11 cellular contexts compared by ENCODE assay signal in the genomic region with DNA sequence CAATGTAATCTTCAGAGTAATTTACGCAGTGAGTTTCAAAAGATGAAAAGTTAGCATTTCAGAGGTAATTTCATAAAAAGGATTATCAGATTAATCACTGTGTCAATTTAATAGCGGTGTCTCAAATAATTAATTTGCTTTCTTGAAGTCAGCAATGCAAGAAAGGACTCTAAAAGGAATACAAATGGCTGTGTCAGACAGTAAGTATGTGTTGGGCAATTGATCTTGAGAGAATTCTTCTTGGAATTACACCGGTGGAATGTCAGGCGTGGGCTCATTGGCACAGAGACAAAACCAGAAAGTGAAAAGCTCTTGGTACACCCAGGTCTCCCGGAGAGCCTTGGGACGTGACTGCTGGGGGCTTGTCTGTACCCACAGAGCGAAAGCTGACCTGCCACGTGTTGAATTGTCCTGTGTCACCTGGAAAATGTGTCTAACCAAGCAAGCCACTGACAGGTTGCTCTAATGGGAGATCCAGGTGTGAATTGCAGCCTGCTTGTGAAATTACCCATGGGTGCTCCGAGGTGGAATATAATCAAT.
DNase-seq lines count a peak whose midpoint lies in the region; ATAC-seq, FAIRE-seq and TF ChIP-seq lines count a peak whose summit lies in the region.
"Had no signal": no experiment of that assay in that cellular context is flagged by ENCODE, and none has a peak within 500 bp of the region (broad histone marks: within the 10 kb centered on the region; RNA-seq: fewer than 3 reads in every experiment).

No MANE protein-coding gene starts in this region.

- CTCF ChIA-PET in activated CD8-positive, alpha-beta T cell treated with anti-CD3 and anti-CD28 coated beads, Interleukin-2, amount 10 ng/mL, durations not matched to agents 7 days and 5 days (lab: Charles Lee), result no interaction called here
- CTCF ChIA-PET in activated CD8-positive, alpha-beta T cell treated with anti-CD3 and anti-CD28 coated beads for 36 hours (lab: Charles Lee), result no interaction called here

- H3K9me3 ChIP-seq in astrocyte (ENCODE audit: insufficient read depth, low read depth, low read length), result no peaks in the 10 kb centered on the region
- no peaks in the 10 kb centered on the region for H3K9me3 ChIP-seq in upper lobe of right lung
- H3K9me3 ChIP-seq: BLaER1 treated with 17β-estradiol and CSF1 and Interleukin-3, amounts not matched to agents 10 nM and 100 nM had no signal

- in situ Hi-C loops in GM13977 (cut with MboI; ENCODE audit: low pct_unique_long_range_greater_than_20kb, low sequenced_read_pairs, unreplicated experiment), result no loop called here

- H3K27ac Mint-ChIP-seq in activated CD8-positive, alpha-beta T cell treated with anti-CD3 and anti-CD28 coated beads, Interleukin-2, amount 10 ng/mL, durations not matched to agents 7 days and 5 days, result no peak overlapping the region
- H3K27ac Mint-ChIP-seq in activated CD8-positive, alpha-beta T cell treated with anti-CD3 and anti-CD28 coated beads for 36 hours, result no peak overlapping the region
- H3K27ac Mint-ChIP-seq in astrocyte (ENCODE audit: unreplicated experiment), result peak overlapping the region; percentile 66

- no peak for TF ChIP-seq CTCF in activated CD8-positive, alpha-beta T cell treated with anti-CD3 and anti-CD28 coated beads for 36 hours (IDR thresholded peaks at IDR 0.05)
- no peak for TF ChIP-seq CTCF in astrocyte (IDR thresholded peaks at IDR 0.05; ENCODE audit: insufficient read depth, low read depth, low read length)
- no peak for TF ChIP-seq CTCF in upper lobe of right lung (IDR thresholded peaks at IDR 0.05)
- TF ChIP-seq CTCF in GM13977 (IDR thresholded peaks at IDR 0.05; ENCODE audit: extremely low read depth, insufficient read depth, missing control alignments), result no peak

- H3K4me1 ChIP-seq in astrocyte (ENCODE audit: insufficient read depth, low read length) (peaks cover 31% of the 10 kb centered on the region), upper lobe of right lung (peaks cover 14% of the 10 kb centered on the region)

- POLR2A ChIA-PET in activated CD8-positive, alpha-beta T cell treated with anti-CD3 and anti-CD28 coated beads, Interleukin-2, amount 10 ng/mL, durations not matched to agents 7 days and 5 days (lab: Charles Lee), result no interaction called here
- POLR2A ChIA-PET in activated CD8-positive, alpha-beta T cell treated with anti-CD3 and anti-CD28 coated beads for 36 hours (lab: Charles Lee), result no interaction called here

- H4K20me1 ChIP-seq in astrocyte (ENCODE audit: insufficient read depth, low read length), result no peaks in the 10 kb centered on the region

- H3K27me3 ChIP-seq in astrocyte (ENCODE audit: insufficient read depth, low read length) (no peaks in the 10 kb centered on the region), upper lobe of right lung (no peaks in the 10 kb centered on the region)

- no peak for ATAC-seq in activated CD8-positive, alpha-beta T cell treated with anti-CD3 and anti-CD28 coated beads, Interleukin-2, amount 10 ng/mL, durations not matched to agents 7 days and 5 days
- no peak for ATAC-seq in activated CD8-positive, alpha-beta T cell treated with anti-CD3 and anti-CD28 coated beads for 36 hours
- ATAC-seq in upper lobe of right lung, result peak; percentile 32

- H3K4me3 Mint-ChIP-seq in activated CD8-positive, alpha-beta T cell treated with anti-CD3 and anti-CD28 coated beads, Interleukin-2, amount 10 ng/mL, durations not matched to agents 7 days and 5 days, result no peak overlapping the region
- no peak overlapping the region for H3K4me3 Mint-ChIP-seq in activated CD8-positive, alpha-beta T cell treated with anti-CD3 and anti-CD28 coated beads for 36 hours
- no peak overlapping the region for H3K4me3 Mint-ChIP-seq in astrocyte (ENCODE audit: unreplicated experiment)

- H3K4me3 ChIP-seq in astrocyte (ENCODE audit: insufficient read depth, low read depth, low read length) (no peak overlapping the region), upper lobe of right lung (no peak overlapping the region)
- H3K4me3 ChIP-seq: BLaER1 treated with 17β-estradiol and CSF1 and Interleukin-3, amounts not matched to agents 10 nM and 100 nM had no signal

- H3K36me3 ChIP-seq in astrocyte (ENCODE audit: insufficient read depth, low read length), result no peaks in the 10 kb centered on the region
- no peaks in the 10 kb centered on the region for H3K36me3 ChIP-seq in upper lobe of right lung

- intact Hi-C loops in activated CD8-positive, alpha-beta T cell treated with anti-CD3 and anti-CD28 coated beads for 36 hours (cut with micrococcal nuclease), result no loop called here
- intact Hi-C loops in upper lobe of right lung (cut with DNase I), result no loop called here

- H3K27ac ChIP-seq in astrocyte (ENCODE audit: low read depth, low read length) (peak overlapping the region; percentile 22), upper lobe of right lung (peak overlapping the region; percentile 60)
- H3K27ac ChIP-seq: BLaER1 treated with 17β-estradiol and CSF1 and Interleukin-3, amounts not matched to agents 10 nM and 100 nM had no signal

- H3K4me1 Mint-ChIP-seq in activated CD8-positive, alpha-beta T cell treated with anti-CD3 and anti-CD28 coated beads, Interleukin-2, amount 10 ng/mL, durations not matched to agents 7 days and 5 days (ENCODE audit: low read depth), result peaks cover 4% of the 10 kb centered on the region
- H3K4me1 Mint-ChIP-seq in activated CD8-positive, alpha-beta T cell treated with anti-CD3 and anti-CD28 coated beads for 36 hours (ENCODE audit: low read depth), result peaks cover 12% of the 10 kb centered on the region
- H3K4me1 Mint-ChIP-seq in astrocyte (ENCODE audit: low read depth, unreplicated experiment), result peaks cover 32% of the 10 kb centered on the region

- H3K79me2 ChIP-seq in astrocyte (ENCODE audit: insufficient read depth, low read length), result no peaks in the 10 kb centered on the region

- peak; percentile 73 for FAIRE-seq in astrocyte (lab: Jason Lieb, UNC)

- no peak overlapping the region for H2AFZ ChIP-seq in astrocyte (ENCODE audit: low read depth, low read length)

- H3K27me3 Mint-ChIP-seq in activated CD8-positive, alpha-beta T cell treated with anti-CD3 and anti-CD28 coated beads, Interleukin-2, amount 10 ng/mL, durations not matched to agents 7 days and 5 days (ENCODE audit: low read depth), result peaks cover 33% of the 10 kb centered on the region
- H3K27me3 Mint-ChIP-seq in activated CD8-positive, alpha-beta T cell treated with anti-CD3 and anti-CD28 coated beads for 36 hours, result no peaks in the 10 kb centered on the region
- no peaks in the 10 kb centered on the region for H3K27me3 Mint-ChIP-seq in astrocyte (ENCODE audit: low read depth, unreplicated experiment)

- H3K36me3 Mint-ChIP-seq in activated CD8-positive, alpha-beta T cell treated with anti-CD3 and anti-CD28 coated beads, Interleukin-2, amount 10 ng/mL, durations not matched to agents 7 days and 5 days (ENCODE audit: low read depth), result no peaks in the 10 kb centered on the region
- H3K36me3 Mint-ChIP-seq in activated CD8-positive, alpha-beta T cell treated with anti-CD3 and anti-CD28 coated beads for 36 hours (ENCODE audit: low read depth), result no peaks in the 10 kb centered on the region
- H3K36me3 Mint-ChIP-seq in astrocyte (ENCODE audit: low read depth, unreplicated experiment), result peaks cover 4% of the 10 kb centered on the region

- H3K9me3 Mint-ChIP-seq in activated CD8-positive, alpha-beta T cell treated with anti-CD3 and anti-CD28 coated beads, Interleukin-2, amount 10 ng/mL, durations not matched to agents 7 days and 5 days (ENCODE audit: insufficient read depth), result no peaks in the 10 kb centered on the region
- no peaks in the 10 kb centered on the region for H3K9me3 Mint-ChIP-seq in activated CD8-positive, alpha-beta T cell treated with anti-CD3 and anti-CD28 coated beads for 36 hours
- H3K9me3 Mint-ChIP-seq in astrocyte (ENCODE audit: unreplicated experiment), result no peaks in the 10 kb centered on the region

- peak; percentile 6 for DNase-seq in activated CD8-positive, alpha-beta T cell treated with anti-CD3 and anti-CD28 coated beads, Interleukin-2, amount 10 ng/mL, durations not matched to agents 7 days and 5 days
- DNase-seq in activated CD8-positive, alpha-beta T cell treated with anti-CD3 and anti-CD28 coated beads for 36 hours, result no peak
- DNase-seq in astrocyte (ENCODE audit: low read depth), result peak; percentile 93
- peak; percentile 89 for DNase-seq in kidney glomerular epithelial cell (lab: John Stamatoyannopoulos, UW)
- DNase-seq in upper lobe of right lung, result peak; percentile 68
- no peak for DNase-seq in stimulated activated CD4-positive, alpha-beta T cell treated with anti-CD3 and anti-CD28 coated beads, Interleukin-4, amount 100 ng/mL, for 4 hours
- DNase-seq in RKO (ENCODE audit: low spot score), result no peak
- DNase-seq in GM13977 (ENCODE audit: low spot score), result no peak
- DNase-seq: glutamatergic neuron, NCI-H1105 had no signal

- peak overlapping the region; percentile 36 for H3K4me2 ChIP-seq in astrocyte (ENCODE audit: low read length)
- H3K4me2 ChIP-seq: BLaER1 treated with 17β-estradiol and CSF1 and Interleukin-3, amounts not matched to agents 10 nM and 100 nM had no signal

- H3K9ac ChIP-seq in astrocyte (ENCODE audit: low read length), result peak overlapping the region; percentile 10
- H3K9ac ChIP-seq: BLaER1 treated with 17β-estradiol and CSF1 and Interleukin-3, amounts not matched to agents 10 nM and 100 nM had no signal

Comparison
In these comparisons a context has a peak if more than half of its experiments do, and no peak if none do; other contexts are left out.
1. DNase-seq: peak in activated CD8-positive, alpha-beta T cell treated with anti-CD3 and anti-CD28 coated beads, Interleukin-2, amount 10 ng/mL, durations not matched to agents 7 days and 5 days (single experiment), astrocyte (single experiment), kidney glomerular epithelial cell (single experiment) and upper lobe of right lung (single experiment); none in activated CD8-positive, alpha-beta T cell treated with anti-CD3 and anti-CD28 coated beads for 36 hours (single experiment), stimulated activated CD4-positive, alpha-beta T cell treated with anti-CD3 and anti-CD28 coated beads, Interleukin-4, amount 100 ng/mL, for 4 hours (0 of 2), RKO (single experiment) and GM13977 (single experiment).